Comparison of ENCODE assay signal across 1 cellular context in genomic region chr22:38505595-38506117, GRCh38.
TF ChIP-seq lines count a peak whose summit lies in the region.

No MANE protein-coding gene starts in this region.

TF ChIP-seq in K562, 482 proteins besides CTCF, POLR2A, EP300 and RAD21 (continued from another document):
- TF ChIP-seq CUX1 (CRISPR knock-in tag; IDR thresholded peaks at IDR 0.05) (no peak), SNRNP70 (optimal IDR thresholded peaks at IDR 0.05; ENCODE audit: low read depth, low read length) (no peak), STAG1 (CRISPR knock-in tag; IDR thresholded peaks at IDR 0.05; ENCODE audit: borderline replicate concordance) (no peak), SAFB2 (IDR thresholded peaks at IDR 0.05; ENCODE audit: borderline replicate concordance, low read depth, low read length, severe bottlenecking) (no peak), SPI1 (IDR thresholded peaks at IDR 0.05; ENCODE audit: borderline replicate concordance, low read depth, low read length) (no peak), MAFG (tag; conservative IDR thresholded peaks at IDR 0.05) (no peak), NCOA4 (IDR thresholded peaks at IDR 0.05; ENCODE audit: partially characterized antibody) (no peak), CC2D1A (IDR thresholded peaks at IDR 0.05) (no peak), NFATC3 (IDR thresholded peaks at IDR 0.05) (no peak), CTCFL (IDR thresholded peaks at IDR 0.05; ENCODE audit: borderline replicate concordance, insufficient read depth, low read depth, low read length, poor library complexity, severe bottlenecking) (no peak), SP1 (CRISPR knock-in tag; IDR thresholded peaks at IDR 0.05) (no peak), ZNF140 (CRISPR knock-in tag; IDR thresholded peaks at IDR 0.05) (no peak), ZNF707 (CRISPR knock-in tag; conservative IDR thresholded peaks at IDR 0.05) (no peak), SMARCA5 (IDR thresholded peaks at IDR 0.05) (no peak), RBM25 (IDR thresholded peaks at IDR 0.05; ENCODE audit: low read depth, low read length, severe bottlenecking) (no peak), ZNF695 (CRISPR knock-in tag; IDR thresholded peaks at IDR 0.05) (no peak), GABPA (tag; conservative IDR thresholded peaks at IDR 0.05; ENCODE audit: low read depth) (no peak), ETV5 (CRISPR knock-in tag; IDR thresholded peaks at IDR 0.05; ENCODE audit: low read depth) (no peak), HDAC2 (IDR thresholded peaks at IDR 0.05) (no peak), ZFX (CRISPR knock-in tag; IDR thresholded peaks at IDR 0.05) (peak; percentile 88), CEBPG (CRISPR knock-in tag; IDR thresholded peaks at IDR 0.05) (no peak), CEBPG (tag; conservative IDR thresholded peaks at IDR 0.05 in 1 of 2, IDR thresholded peaks at IDR 0.05 in 1 of 2) (no peak), MYC (IDR thresholded peaks at IDR 0.05; ENCODE audit: low read depth, low read length) (peak; percentile 3; the same call in 1 of the 2 replicates), MYC (CRISPR knock-in tag; IDR thresholded peaks at IDR 0.05; ENCODE audit: borderline replicate concordance, low read depth) (no peak), MEF2A (IDR thresholded peaks at IDR 0.05; ENCODE audit: control insufficient read depth, low read depth, low read length) (no peak), ZNF668 (CRISPR knock-in tag; IDR thresholded peaks at IDR 0.05) (no peak), BRD4 (IDR thresholded peaks at IDR 0.05) (peak; percentile 99), ATF3 (IDR thresholded peaks at IDR 0.05) (no peak), ATF3 (CRISPR knock-in tag; conservative IDR thresholded peaks at IDR 0.05) (no peak)
TF ChIP-seq in K562: peak in this region for 44.
